ENCODE assay signal across 22 cellular contexts in the genomic region with DNA sequence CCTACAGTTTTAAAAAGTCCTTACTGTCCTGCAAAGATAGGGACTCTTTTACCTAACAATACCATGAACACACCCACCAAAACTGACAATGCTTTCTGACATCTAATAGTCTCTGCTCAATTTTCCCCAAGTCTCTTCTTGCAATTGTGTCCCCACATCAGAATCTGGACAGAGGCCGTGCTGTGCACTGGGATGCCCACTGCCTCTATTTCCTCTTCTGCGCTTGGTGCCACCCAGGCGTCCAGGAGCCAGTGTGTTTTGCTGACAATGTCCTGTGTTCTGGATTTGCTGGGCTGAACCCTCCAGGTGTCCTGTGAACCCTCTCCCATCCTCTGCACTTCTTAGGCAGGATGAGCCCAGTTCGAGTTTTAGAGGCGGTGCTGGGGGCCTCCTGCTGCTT.
"Had no signal": no experiment of that assay in that cellular context is flagged by ENCODE, and none has a peak within 500 bp of the region (broad histone marks: within the 10 kb centered on the region; RNA-seq: fewer than 3 reads in every experiment).

No MANE protein-coding gene starts in this region.

- H3K9me3 ChIP-seq: left ventricle myocardium inferior, neutrophil, spleen, testis, transverse colon had no signal

- H3K4me3 Mint-ChIP-seq: dendritic cell treated with granulocyte-macrophage colony-stimulating factor and Interleukin-4, amounts not matched to agents 40 ng/mL and 50 ng/mL, for 4 days; natural killer cell treated with Interleukin-12 subunit alpha and Interleukin-12 subunit beta and Interleukin-15 and Interleukin-18, amount 100 ng/mL, for 72 hours; stimulated activated naive B cell treated with anti-CD40 and anti-IgM and Interleukin-4, amounts not matched to agents 10 μg/mL and 1 μg/mL and 100 μg/mL, for 72 hours; stimulated activated naive CD8-positive, alpha-beta T cell treated with anti-CD3 and anti-CD28 coated beads, Interleukin-15, amount 100 ng/mL, for 72 hours had no signal

- H3K27ac Mint-ChIP-seq: dendritic cell treated with granulocyte-macrophage colony-stimulating factor and Interleukin-4, amounts not matched to agents 40 ng/mL and 50 ng/mL, for 4 days; natural killer cell treated with Interleukin-12 subunit alpha and Interleukin-12 subunit beta and Interleukin-15 and Interleukin-18, amount 100 ng/mL, for 72 hours; stimulated activated naive B cell treated with anti-CD40 and anti-IgM and Interleukin-4, amounts not matched to agents 10 μg/mL and 1 μg/mL and 100 μg/mL, for 72 hours; stimulated activated naive CD8-positive, alpha-beta T cell treated with anti-CD3 and anti-CD28 coated beads, Interleukin-15, amount 100 ng/mL, for 72 hours had no signal

- H3K27ac ChIP-seq: hepatocyte, left ventricle myocardium inferior, neutrophil, spleen, testis, transverse colon had no signal

- H3K9me3 Mint-ChIP-seq: dendritic cell treated with granulocyte-macrophage colony-stimulating factor and Interleukin-4, amounts not matched to agents 40 ng/mL and 50 ng/mL, for 4 days; natural killer cell treated with Interleukin-12 subunit alpha and Interleukin-12 subunit beta and Interleukin-15 and Interleukin-18, amount 100 ng/mL, for 72 hours; stimulated activated naive B cell treated with anti-CD40 and anti-IgM and Interleukin-4, amounts not matched to agents 10 μg/mL and 1 μg/mL and 100 μg/mL, for 72 hours; stimulated activated naive CD8-positive, alpha-beta T cell treated with anti-CD3 and anti-CD28 coated beads, Interleukin-15, amount 100 ng/mL, for 72 hours had no signal

- ATAC-seq: left cardiac atrium; natural killer cell treated with Interleukin-12 subunit alpha and Interleukin-12 subunit beta and Interleukin-15 and Interleukin-18, amount 100 ng/mL, for 72 hours; sciatic nerve; stimulated activated naive B cell treated with anti-CD40 and anti-IgM and Interleukin-4, amounts not matched to agents 10 μg/mL and 1 μg/mL and 100 μg/mL, for 72 hours; stimulated activated naive CD8-positive, alpha-beta T cell treated with anti-CD3 and anti-CD28 coated beads, Interleukin-15, amount 100 ng/mL, for 72 hours had no signal

- H3K27me3 ChIP-seq: hepatocyte, neutrophil, spleen, testis, transverse colon had no signal

- H3K27me3 Mint-ChIP-seq: dendritic cell treated with granulocyte-macrophage colony-stimulating factor and Interleukin-4, amounts not matched to agents 40 ng/mL and 50 ng/mL, for 4 days; natural killer cell treated with Interleukin-12 subunit alpha and Interleukin-12 subunit beta and Interleukin-15 and Interleukin-18, amount 100 ng/mL, for 72 hours; stimulated activated naive B cell treated with anti-CD40 and anti-IgM and Interleukin-4, amounts not matched to agents 10 μg/mL and 1 μg/mL and 100 μg/mL, for 72 hours; stimulated activated naive CD8-positive, alpha-beta T cell treated with anti-CD3 and anti-CD28 coated beads, Interleukin-15, amount 100 ng/mL, for 72 hours had no signal

- H3K4me3 ChIP-seq: hepatocyte, left ventricle myocardium inferior, lung, spleen, testis, transverse colon had no signal

- DNase-seq: foreskin melanocyte; head of caudate nucleus; kidney; left cardiac atrium; left ventricle myocardium inferior; mesenchymal stem cell; midbrain; posterior cingulate gyrus; spleen; stimulated activated CD4-positive, alpha-beta T cell treated with anti-CD3 and anti-CD28 coated beads, Interleukin-15, amount 100 ng/mL, for 24 hours; stimulated activated CD4-positive, alpha-beta T cell treated with anti-CD3 and anti-CD28 coated beads, Interleukin-1b, Interleukin-23, amount 100 ng/mL, for 48 hours; stimulated activated CD4-positive, alpha-beta T cell treated with anti-CD3 and anti-CD28 coated beads, Interleukin-4, amount 100 ng/mL, for 24 hours; stimulated activated naive B cell treated with anti-CD40 and anti-IgM and Interleukin-4, amounts not matched to agents 10 μg/mL and 1 μg/mL and 100 μg/mL, for 72 hours; stimulated activated naive CD8-positive, alpha-beta T cell treated with anti-CD3 and anti-CD28 coated beads, Interleukin-15, amount 100 ng/mL, for 72 hours; testis; transverse colon had no signal
